ENCODE assay signal across 13 cellular contexts in genomic region chr5:9888517-9888916, GRCh38.
A peak's percentile ranks its signal among the peaks of the same experiment; 100 is the strongest.
DNase-seq lines count a peak whose midpoint lies in the region; ATAC-seq and TF ChIP-seq lines count a peak whose summit lies in the region.
"Had no signal": no experiment of that assay in that cellular context is flagged by ENCODE, and none has a peak within 500 bp of the region (broad histone marks: within the 10 kb centered on the region; RNA-seq: fewer than 3 reads in every experiment).

No MANE protein-coding gene starts in this region.

- no peak overlapping the region for H2AFZ ChIP-seq in osteoblast (ENCODE audit: low read length)

- H3K27me3 ChIP-seq in osteoblast (ENCODE audit: insufficient read depth, low read length) = no peaks in the 10 kb centered on the region

- H3K4me1 ChIP-seq in osteoblast (ENCODE audit: insufficient read depth, low read length) = peaks cover 12% of the 10 kb centered on the region

- in situ Hi-C loops in G401 (cut with HindIII; ENCODE audit: low sequenced_read_pairs) = no loop called here

- no peaks in the 10 kb centered on the region for H3K9me3 ChIP-seq in osteoblast (ENCODE audit: low read depth, low read length)

- POLR2A ChIA-PET in RWPE1 (lab: Yijun Ruan, JAX; ENCODE audit: low non-redundant PET) = no interaction called here

- no peaks in the 10 kb centered on the region for H3K79me2 ChIP-seq in osteoblast (ENCODE audit: insufficient read depth, low read length)

- H3K27ac ChIP-seq in RWPE1 (no peak overlapping the region), osteoblast (ENCODE audit: low read depth, low read length) (peak overlapping the region; percentile 30)
- H3K27ac ChIP-seq: KMS-11 had no signal

- no peak overlapping the region for H3K4me3 ChIP-seq in epithelial cell of esophagus (ENCODE audit: low read length)
- H3K4me3 ChIP-seq in osteoblast (ENCODE audit: insufficient read depth, low read length) = no peak overlapping the region

- no peaks in the 10 kb centered on the region for H3K36me3 ChIP-seq in osteoblast (ENCODE audit: insufficient read depth, low read length)

- H3K4me2 ChIP-seq in osteoblast (ENCODE audit: insufficient read depth, low read length) = peak overlapping the region; percentile 30
- H3K4me2 ChIP-seq: KMS-11 had no signal

- no peak for TF ChIP-seq CTCF in RWPE1 (conservative IDR thresholded peaks at IDR 0.05; ENCODE audit: low read depth)
- TF ChIP-seq CTCF in epithelial cell of esophagus (IDR thresholded peaks at IDR 0.05; ENCODE audit: insufficient read depth, low read depth, low read length, missing control alignments) = no peak
- no peak for TF ChIP-seq CTCF in osteoblast (IDR thresholded peaks at IDR 0.05; ENCODE audit: extremely low read depth, low read depth, low read length)

- peak; percentile 79 for DNase-seq in G401 (ENCODE audit: low spot score)
- DNase-seq in RWPE1 (ENCODE audit: low spot score) = peak; percentile 58
- peak; percentile 50 for DNase-seq in epithelial cell of esophagus (ENCODE audit: low read depth)
- peak; percentile 91 for DNase-seq in osteoblast (ENCODE audit: insufficient read length, low spot score, missing footprints)
- DNase-seq in NCI-H1694 (lab: John Stamatoyannopoulos, UW) = no peak
- no peak for DNase-seq in 8988T
- DNase-seq: activated naive CD8-positive, alpha-beta T cell treated with anti-CD3 and anti-CD28 coated beads for 36 hours; DMS79 treated with DMSO at 0.1 percent for 48 hours; effector memory CD4-positive, alpha-beta T cell; T-helper 9 cell had no signal

- no peak for ATAC-seq in HG02840 (IDR thresholded peaks at IDR 0.05; ENCODE audit: low FRiP score, unreplicated experiment)
- ATAC-seq in HG03521 (IDR thresholded peaks at IDR 0.05; ENCODE audit: unreplicated experiment) = no peak

- no peaks in the 10 kb centered on the region for H4K20me1 ChIP-seq in osteoblast (ENCODE audit: insufficient read depth, low read length)

- CTCF ChIA-PET in RWPE1 (lab: Yijun Ruan, JAX) = no interaction called here

Comparison
In these comparisons a context has a peak if more than half of its experiments do, and no peak if none do; other contexts are left out.
1. DNase-seq: peak in G401 (single experiment), RWPE1 (single experiment), epithelial cell of esophagus (single experiment) and osteoblast (single experiment); none in NCI-H1694 (single experiment) and 8988T (single experiment).